Comparison of ENCODE assay signal across 10 cellular contexts in genomic region chr16:85465328-85466307, GRCh38.
A peak's percentile ranks its signal among the peaks of the same experiment; 100 is the strongest.
DNase-seq lines count a peak whose midpoint lies in the region; ATAC-seq, FAIRE-seq and TF ChIP-seq lines count a peak whose summit lies in the region.
"Had no signal": no experiment of that assay in that cellular context is flagged by ENCODE, and none has a peak within 500 bp of the region (broad histone marks: within the 10 kb centered on the region; RNA-seq: fewer than 3 reads in every experiment).

No MANE protein-coding gene starts in this region.

- ATAC-seq in Right ventricle myocardium inferior: peak; percentile 88
- ATAC-seq: stimulated activated naive CD8-positive, alpha-beta T cell treated with anti-CD3 and anti-CD28 coated beads, Interleukin-15, amount 100 ng/mL, for 72 hours had no signal

- H3K9ac ChIP-seq in skeletal muscle satellite cell (ENCODE audit: low read depth, low read length) (no peak overlapping the region), endodermal cell (ENCODE audit: extremely low read depth, low read length, poor library complexity, severe bottlenecking) (no peak overlapping the region)

- CTCF ChIA-PET in Calu3 (lab: Charles Lee): interaction anchor here (1.2 kb wide), 1 partner anchor 50 kb away, joined by 3 read pairs; no protein-coding TSS in a partner anchor

- intact Hi-C loops in Right ventricle myocardium inferior (cut with DNase I): loop anchor here (5.0 kb wide), 1 partner anchor 87 kb away; no protein-coding TSS in a partner anchor
- intact Hi-C loops in Calu3 (cut with micrococcal nuclease; ENCODE audit: unreplicated experiment): no loop called here

- peaks cover 35% of the 10 kb centered on the region for H3K4me1 ChIP-seq in skeletal muscle satellite cell (ENCODE audit: control insufficient read depth, insufficient read depth, low read length)
- H3K4me1 ChIP-seq in endodermal cell (ENCODE audit: control insufficient read depth, insufficient read depth, low read length): peaks cover 12% of the 10 kb centered on the region

- DNase-seq in H54 (ENCODE audit: insufficient read length, low spot score) (peak; percentile 75), RPMI7951 (ENCODE audit: low read depth) (peak; percentile 19), Right ventricle myocardium inferior (ENCODE audit: missing footprints) (peak; percentile 85), Calu3 (no peak), activated gamma-delta T cell treated with Interleukin-2 at 50 U/mL for 16 hours (no peak), mesenteric fat pad (ENCODE audit: low spot score) (no peak), endodermal cell (no peak)
- DNase-seq: SIG-M5; stimulated activated naive CD8-positive, alpha-beta T cell treated with anti-CD3 and anti-CD28 coated beads, Interleukin-15, amount 100 ng/mL, for 72 hours had no signal

- TF ChIP-seq CTCF in Calu3 (IDR thresholded peaks at IDR 0.05; ENCODE audit: unreplicated experiment): no peak
- no peak for TF ChIP-seq CTCF in endodermal cell (conservative IDR thresholded peaks at IDR 0.05)

- H3K36me3 Mint-ChIP-seq in Calu3 (ENCODE audit: insufficient read depth, unreplicated experiment) (no peaks in the 10 kb centered on the region), endodermal cell (ENCODE audit: low read depth) (no peaks in the 10 kb centered on the region)

- 83 to 93% methylated on average over 10 to 13 of the region's 13 CpGs for WGBS in endodermal cell (ENCODE audit: insufficient coverage in 1 of 2, insufficient read length in 1 of 2), 2 experiments

- no peak overlapping the region for H3K27ac Mint-ChIP-seq in Calu3 (ENCODE audit: unreplicated experiment)
- no peak overlapping the region for H3K27ac Mint-ChIP-seq in endodermal cell
- H3K27ac Mint-ChIP-seq: stimulated activated naive CD8-positive, alpha-beta T cell treated with anti-CD3 and anti-CD28 coated beads, Interleukin-15, amount 100 ng/mL, for 72 hours had no signal

- H3K36me3 ChIP-seq in skeletal muscle satellite cell (ENCODE audit: insufficient read depth, low read length) (no peaks in the 10 kb centered on the region), endodermal cell (ENCODE audit: control insufficient read depth, insufficient read depth, low read length) (no peaks in the 10 kb centered on the region)

- no peak for FAIRE-seq in H54 (lab: Jason Lieb, UNC)

- H3K27me3 Mint-ChIP-seq in Calu3 (ENCODE audit: unreplicated experiment) (peaks cover 100% of the 10 kb centered on the region), endodermal cell (ENCODE audit: insufficient read depth) (peaks cover 18% of the 10 kb centered on the region)

- H3K27ac ChIP-seq in endodermal cell (ENCODE audit: low read depth, low read length): no peak overlapping the region

- H3K9me3 Mint-ChIP-seq in Calu3 (ENCODE audit: low read depth, unreplicated experiment): no peaks in the 10 kb centered on the region
- H3K9me3 Mint-ChIP-seq in endodermal cell: no peaks in the 10 kb centered on the region
- H3K9me3 Mint-ChIP-seq: stimulated activated naive CD8-positive, alpha-beta T cell treated with anti-CD3 and anti-CD28 coated beads, Interleukin-15, amount 100 ng/mL, for 72 hours had no signal

- no peak overlapping the region for H3K4me3 ChIP-seq in skeletal muscle satellite cell (ENCODE audit: low read length)
- H3K4me3 ChIP-seq in endodermal cell (ENCODE audit: low read length): no peak overlapping the region

- peaks cover 11% of the 10 kb centered on the region for H3K27me3 ChIP-seq in skeletal muscle satellite cell (ENCODE audit: control insufficient read depth, insufficient read depth, low read length)
- H3K27me3 ChIP-seq in endodermal cell (ENCODE audit: control insufficient read depth, insufficient read depth, low read length, poor library complexity, severe bottlenecking): peaks cover 15% of the 10 kb centered on the region

- H3K4me3 Mint-ChIP-seq in Calu3 (ENCODE audit: low read depth, unreplicated experiment) (no peak overlapping the region), endodermal cell (no peak overlapping the region)
- H3K4me3 Mint-ChIP-seq: stimulated activated naive CD8-positive, alpha-beta T cell treated with anti-CD3 and anti-CD28 coated beads, Interleukin-15, amount 100 ng/mL, for 72 hours had no signal

- no peak for TF ChIP-seq POLR2A in H54 (IDR thresholded peaks at IDR 0.05; ENCODE audit: low read depth, low read length)

- H3K9me3 ChIP-seq in skeletal muscle satellite cell (replicated peaks; ENCODE audit: low read length): no peaks in the 10 kb centered on the region
- no peaks in the 10 kb centered on the region for H3K9me3 ChIP-seq in endodermal cell (ENCODE audit: control insufficient read depth, low read length)

- H3K4me1 Mint-ChIP-seq in Calu3 (ENCODE audit: low read depth, unreplicated experiment): peaks cover 4% of the 10 kb centered on the region
- H3K4me1 Mint-ChIP-seq in endodermal cell: peaks cover 15% of the 10 kb centered on the region

- H3K4me2 ChIP-seq in skeletal muscle satellite cell (ENCODE audit: low read length): peak overlapping the region; percentile 30

- BruUV-seq in Calu3 (replicated peaks; lab: Mats Ljungman, UMichigan): no TSS peak

Comparison
In these comparisons a context has a peak if more than half of its experiments do, and no peak if none do; other contexts are left out.
1. DNase-seq: peak in H54 (single experiment), RPMI7951 (single experiment) and Right ventricle myocardium inferior (single experiment); none in Calu3 (single experiment), activated gamma-delta T cell treated with Interleukin-2 at 50 U/mL for 16 hours (single experiment), mesenteric fat pad (single experiment) and endodermal cell (single experiment).